In the genomic region with DNA sequence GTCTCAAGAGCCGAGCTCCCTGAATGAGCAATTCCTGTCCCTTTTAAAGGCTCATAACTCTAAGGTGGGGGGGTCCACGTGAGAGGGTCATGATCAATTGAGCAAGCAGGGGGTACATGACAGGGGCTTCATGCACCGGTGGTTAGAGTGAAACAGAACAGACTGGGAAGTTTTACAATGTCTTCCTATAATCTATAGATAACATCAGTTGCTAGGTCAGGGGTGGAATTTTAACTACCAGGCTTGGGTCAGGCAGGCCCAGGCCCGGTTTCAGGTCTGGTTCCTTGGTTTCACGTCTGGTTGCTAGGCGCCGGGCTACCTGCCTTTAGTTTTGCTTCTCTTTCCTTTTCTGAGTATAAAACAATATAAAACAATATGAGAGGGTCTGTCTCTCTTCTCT, we compare ENCODE assay signal across 1 cellular context. TPM values are rescaled to one million over a fixed set of nuclear protein-coding genes. Genes with fewer than 3 reads are reported as not detected.
"Had no signal": no experiment of that assay in that cellular context is flagged by ENCODE, and none has a peak within 500 bp of the region (broad histone marks: within the 10 kb centered on the region; RNA-seq: fewer than 3 reads in every experiment).

No MANE protein-coding gene starts in this region.

RNA-seq across cellular contexts. Expression of a gene that starts 35.5 kb away (rescaled TPM):
- total RNA-seq: natural killer cell had no signal
